ENCODE assay signal across 13 cellular contexts in the genomic region with DNA sequence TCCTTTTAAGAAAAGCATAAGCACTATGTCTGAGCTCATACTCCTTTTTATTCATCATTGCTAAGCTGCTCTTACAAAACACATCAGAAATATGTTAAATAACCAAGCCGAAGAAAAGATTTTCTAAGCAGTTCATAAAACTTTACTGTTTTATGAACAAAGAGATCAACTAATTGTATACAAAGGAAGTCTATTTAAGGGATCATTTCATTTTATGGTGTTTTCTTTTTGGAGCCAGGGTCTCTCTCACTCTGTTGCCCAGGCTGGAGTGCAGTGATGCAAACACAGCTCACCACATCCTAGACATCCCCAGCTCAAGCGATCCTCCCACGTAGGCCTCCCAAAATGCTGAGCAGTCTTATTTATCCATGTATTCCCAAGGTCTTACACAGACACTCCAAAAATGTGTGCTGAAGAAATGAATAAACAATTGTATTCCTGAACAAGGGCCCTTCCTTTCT. TPM values are rescaled to one million over a fixed set of nuclear protein-coding genes. Genes with fewer than 3 reads are reported as not detected.
DNase-seq lines count a peak whose midpoint lies in the region; ATAC-seq lines count a peak whose summit lies in the region.
"Had no signal": no experiment of that assay in that cellular context is flagged by ENCODE, and none has a peak within 500 bp of the region (broad histone marks: within the 10 kb centered on the region; RNA-seq: fewer than 3 reads in every experiment).

No MANE protein-coding gene starts in this region.

- H3K9me3 ChIP-seq in GM23248 (ENCODE audit: low read depth): no peaks in the 10 kb centered on the region
- H3K9me3 ChIP-seq in adipocyte (ENCODE audit: control insufficient read depth, low read length): no peaks in the 10 kb centered on the region
- no peaks in the 10 kb centered on the region for H3K9me3 ChIP-seq in skeletal muscle tissue (ENCODE audit: control insufficient read depth in 3 of 3, low read length in 3 of 3)

- no peak overlapping the region for H2AFZ ChIP-seq in GM23248
- H2AFZ ChIP-seq: PC-9 had no signal

- H3K27ac ChIP-seq in GM23248 (peak overlapping the region; percentile 67), skeletal muscle tissue (ENCODE audit: low read depth, low read length) (peak overlapping the region; percentile 21)
- H3K27ac ChIP-seq: PC-9 had no signal

- no peak overlapping the region for H3K27ac Mint-ChIP-seq in activated T-cell treated with anti-CD3 and anti-CD28 coated beads, Interleukin-2, amount 50 U/mL, for 24 hours

- no peaks in the 10 kb centered on the region for H3K9me2 ChIP-seq in GM23248 (ENCODE audit: insufficient read depth)

- H3K79me2 ChIP-seq in GM23248 (ENCODE audit: insufficient read depth): peaks cover 100% of the 10 kb centered on the region

- DNase-seq in GM23248 (peak; percentile 52), adipocyte (ENCODE audit: low read depth) (peak; percentile 62), glomerular visceral epithelial cell (ENCODE audit: extremely low spot score) (peak; percentile 35), NCI-H1092 (lab: John Stamatoyannopoulos, UW) (no peak)
- DNase-seq in activated T-cell treated with anti-CD3 and anti-CD28 coated beads, Interleukin-2, amount 50 U/mL, for 24 hours: no peak
- DNase-seq: effector CD8-positive, alpha-beta T cell; GOT3; NCI-H1694; PC-9; stimulated activated CD8-positive, alpha-beta memory T cell treated with anti-CD3 and anti-CD28 coated beads, Interleukin-4, amount 100 ng/mL, for 48 hours had no signal

- ATAC-seq in GM21619 (IDR thresholded peaks at IDR 0.05; ENCODE audit: unreplicated experiment) (no peak), GM19397 (IDR thresholded peaks at IDR 0.05; ENCODE audit: unreplicated experiment) (no peak)

- peaks cover 36% of the 10 kb centered on the region for H3F3A ChIP-seq in GM23248 (ENCODE audit: insufficient read depth)

- no peaks in the 10 kb centered on the region for H3K27me3 ChIP-seq in GM23248 (replicated peaks; ENCODE audit: insufficient read depth)
- H3K27me3 ChIP-seq in adipocyte (replicated peaks; ENCODE audit: control insufficient read depth, insufficient read depth, low read length): no peaks in the 10 kb centered on the region
- H3K27me3 ChIP-seq in skeletal muscle tissue (ENCODE audit: control insufficient read depth in 3 of 3, insufficient read depth in 3 of 3, low read length in 3 of 3): no peaks in the 10 kb centered on the region

- in situ Hi-C loops in GM23248 (cut with MboI): loop anchor here (10.0 kb wide), 1 partner anchor 128 kb away; no protein-coding TSS in a partner anchor

- H3K4me1 Mint-ChIP-seq in activated T-cell treated with anti-CD3 and anti-CD28 coated beads, Interleukin-2, amount 50 U/mL, for 24 hours (ENCODE audit: low read depth): peaks cover 36% of the 10 kb centered on the region

- WGBS in GM23248 (ENCODE audit: low coverage in 1 of 2, low lambda C conversion rate in 2 of 2, missing lambda C conversion rate in 2 of 2), 2 experiments: 92% methylated on average over 3 of the region's 3 CpGs

- no peaks in the 10 kb centered on the region for H3K36me3 ChIP-seq in GM23248 (ENCODE audit: low read depth)
- H3K36me3 ChIP-seq in adipocyte (ENCODE audit: control insufficient read depth, insufficient read depth, low read length, severe bottlenecking): no peaks in the 10 kb centered on the region
- no peaks in the 10 kb centered on the region for H3K36me3 ChIP-seq in skeletal muscle tissue (ENCODE audit: control insufficient read depth in 3 of 3, insufficient read depth in 3 of 3, low read length in 3 of 3)

- H3K27me3 Mint-ChIP-seq in activated T-cell treated with anti-CD3 and anti-CD28 coated beads, Interleukin-2, amount 50 U/mL, for 24 hours: no peaks in the 10 kb centered on the region

- peak overlapping the region; percentile 27; the same call in 1 of the 2 replicates for H3K9ac ChIP-seq in GM23248
- no peak overlapping the region for H3K9ac ChIP-seq in adipocyte (ENCODE audit: low read length)
- H3K9ac ChIP-seq in skeletal muscle tissue (ENCODE audit: low read depth in 1 of 3, low read length in 3 of 3): no peak overlapping the region

- H3K4me3 Mint-ChIP-seq in activated T-cell treated with anti-CD3 and anti-CD28 coated beads, Interleukin-2, amount 50 U/mL, for 24 hours: no peak overlapping the region

- H3K9me3 Mint-ChIP-seq in activated T-cell treated with anti-CD3 and anti-CD28 coated beads, Interleukin-2, amount 50 U/mL, for 24 hours: no peaks in the 10 kb centered on the region

- H3K4me3 ChIP-seq in GM23248: no peak overlapping the region
- no peak overlapping the region for H3K4me3 ChIP-seq in adipocyte (ENCODE audit: low read length)
- H3K4me3 ChIP-seq in skeletal muscle tissue (ENCODE audit: low read length in 3 of 3): no peak overlapping the region
- H3K4me3 ChIP-seq: PC-9 had no signal

- peaks cover 33% of the 10 kb centered on the region for H3K36me3 Mint-ChIP-seq in activated T-cell treated with anti-CD3 and anti-CD28 coated beads, Interleukin-2, amount 50 U/mL, for 24 hours (ENCODE audit: low read depth)

- H3K4me1 ChIP-seq in GM23248 (ENCODE audit: insufficient read depth): peaks cover 24% of the 10 kb centered on the region
- peaks cover 41% of the 10 kb centered on the region for H3K4me1 ChIP-seq in adipocyte (ENCODE audit: control insufficient read depth, insufficient read depth, low read length)
- H3K4me1 ChIP-seq in skeletal muscle tissue (ENCODE audit: control insufficient read depth in 3 of 3, insufficient read depth in 3 of 3, low read length in 3 of 3): peaks cover 33 to 39% (median 34%) of the 10 kb centered on the region in 3 donors

- peaks cover 7% of the 10 kb centered on the region; the same call in 1 of the 2 replicates for H4K20me1 ChIP-seq in GM23248 (ENCODE audit: insufficient read depth)

- no peak overlapping the region for H3K4me2 ChIP-seq in GM23248 (ENCODE audit: unreplicated experiment)
- H3K4me2 ChIP-seq: PC-9 had no signal

RNA-seq across cellular contexts. Expression of gene NUDT3, which starts 9.3 kb away (rescaled TPM):
- 11.5 and 13.8 TPM in 2 replicates for total RNA-seq in GM23248 (2014; rRNA removed; shearing (Covaris generic))
- polyA plus RNA-seq in GM23248 (2016; fragmentation: Nextera tagmentation; extraction: Ambion mirVana): 8.1 and 8.9 TPM in 2 replicates
- total RNA-seq in skeletal muscle tissue: 28.7 TPM

RNA-seq across cellular contexts. Expression of gene RPS10, which starts 42.7 kb away (rescaled TPM):
- total RNA-seq in GM23248 (2014; rRNA removed; shearing (Covaris generic)): 1,857 and 2,539 TPM in 2 replicates
- polyA plus RNA-seq in GM23248 (2016; fragmentation: Nextera tagmentation; extraction: Ambion mirVana): 573 and 596 TPM in 2 replicates
- total RNA-seq in skeletal muscle tissue: 1,815 TPM

Comparison
In these comparisons a context has a peak if more than half of its experiments do, and no peak if none do; other contexts are left out.
1. DNase-seq: peak in GM23248 (single experiment), adipocyte (single experiment) and glomerular visceral epithelial cell (single experiment); none in NCI-H1092 (single experiment) and activated T-cell treated with anti-CD3 and anti-CD28 coated beads, Interleukin-2, amount 50 U/mL, for 24 hours (single experiment).